ENCODE assay signal across 1 cellular context in genomic region chr17:39801055-39801454, GRCh38.
TF ChIP-seq lines count a peak whose summit lies in the region.

No MANE protein-coding gene starts in this region.

TF ChIP-seq in HEK293, 187 proteins besides CTCF, POLR2A, EP300 and RAD21 (continued from another document and continues in another):
- TF ChIP-seq OVOL3 (tag by site-specific recombination; IDR thresholded peaks at IDR 0.05) (peak; percentile 96), ZNF239 (tag by site-specific recombination; IDR thresholded peaks at IDR 0.05) (no peak), ZNF112 (tag by site-specific recombination; IDR thresholded peaks at IDR 0.05) (no peak), ZNF791 (tag by site-specific recombination; IDR thresholded peaks at IDR 0.05) (no peak), ZNF350 (tag by site-specific recombination; IDR thresholded peaks at IDR 0.05) (no peak), ZNF518A (tag by site-specific recombination; conservative IDR thresholded peaks at IDR 0.05; ENCODE audit: low read depth) (no peak; the same call in 1 of the 2 replicates), BCL11B (tag by site-specific recombination; IDR thresholded peaks at IDR 0.05; ENCODE audit: low read depth) (peak; percentile 99), KLF16 (tag by site-specific recombination; IDR thresholded peaks at IDR 0.05) (peak; percentile 74; the same call in 1 of the 2 replicates), GLI2 (tag by site-specific recombination; IDR thresholded peaks at IDR 0.05; ENCODE audit: borderline replicate concordance, low read depth) (peak; percentile 74; the same call in 1 of the 2 replicates), ZNF449 (tag by site-specific recombination; IDR thresholded peaks at IDR 0.05) (0 out of 2 replicates have a peak, but pooled peaks have one; percentile 13), ZNF433 (tag by site-specific recombination; IDR thresholded peaks at IDR 0.05; ENCODE audit: low read depth) (no peak), TSHZ1 (tag by site-specific recombination; IDR thresholded peaks at IDR 0.05; ENCODE audit: borderline replicate concordance) (peak; percentile 93), OSR2 (tag by site-specific recombination; IDR thresholded peaks at IDR 0.05) (peak; percentile 89), ZNF629 (tag by site-specific recombination; IDR thresholded peaks at IDR 0.05) (peak; percentile 50; the same call in 1 of the 2 replicates), GLIS1 (tag by site-specific recombination; IDR thresholded peaks at IDR 0.05) (peak; percentile 18; the same call in 1 of the 2 replicates), PRDM4 (tag by site-specific recombination; IDR thresholded peaks at IDR 0.05) (peak; percentile 95), ZNF423 (tag by site-specific recombination; IDR thresholded peaks at IDR 0.05) (peak; percentile 49; the same call in 1 of the 2 replicates), ZNF596 (tag by site-specific recombination; IDR thresholded peaks at IDR 0.05) (peak; percentile 80), SALL2 (tag by site-specific recombination; IDR thresholded peaks at IDR 0.05; ENCODE audit: borderline replicate concordance) (no peak), FEZF1 (tag by site-specific recombination; IDR thresholded peaks at IDR 0.05) (peak; percentile 97), ZNF580 (tag by site-specific recombination; IDR thresholded peaks at IDR 0.05) (peak; percentile 99), ZNF366 (tag by site-specific recombination; conservative IDR thresholded peaks at IDR 0.05) (peak; percentile 77), WT1 (tag by site-specific recombination; IDR thresholded peaks at IDR 0.05) (peak; percentile 50; the same call in 1 of the 2 replicates), ZNF645 (tag by site-specific recombination; IDR thresholded peaks at IDR 0.05) (no peak), ZNF416 (tag by site-specific recombination; IDR thresholded peaks at IDR 0.05) (no peak), REPIN1 (tag by site-specific recombination; IDR thresholded peaks at IDR 0.05; ENCODE audit: low read depth) (no peak), YY1 (tag by site-specific recombination; IDR thresholded peaks at IDR 0.05) (0 out of 2 replicates have a peak, but pooled peaks have one; percentile 55), INSM2 (tag by site-specific recombination; IDR thresholded peaks at IDR 0.05) (peak; percentile 44; the same call in 1 of the 2 replicates), ZXDB (tag by site-specific recombination; IDR thresholded peaks at IDR 0.05) (peak; percentile 88), ZBTB20 (tag by site-specific recombination; IDR thresholded peaks at IDR 0.05) (0 out of 2 replicates have a peak, but pooled peaks have one; percentile 9), ZBTB49 (tag by site-specific recombination; IDR thresholded peaks at IDR 0.05; ENCODE audit: low read depth) (peak; percentile 16; the same call in 1 of the 2 replicates), ZNF561 (tag by site-specific recombination; IDR thresholded peaks at IDR 0.05; ENCODE audit: borderline replicate concordance) (peak; percentile 73; the same call in 1 of the 2 replicates), PRDM6 (tag by site-specific recombination; IDR thresholded peaks at IDR 0.05) (peak; percentile 92), ZNF18 (tag by site-specific recombination; IDR thresholded peaks at IDR 0.05) (peak; percentile 76; the same call in 1 of the 2 replicates)
